7 cellular contexts compared by ENCODE assay signal in genomic region chr3:160485931-160486330, GRCh38.
DNase-seq lines count a peak whose midpoint lies in the region; ATAC-seq lines count a peak whose summit lies in the region.

No MANE protein-coding gene starts in this region.

- peak overlapping the region; percentile 36 for H3K27ac ChIP-seq in caudate nucleus (ENCODE audit: low read depth, low read length)

- peak; percentile 20 for DNase-seq in EH (ENCODE audit: low read depth)
- no peak for DNase-seq in caudate nucleus (lab: John Stamatoyannopoulos, UW)
- peak; percentile 43 for DNase-seq in pons (ENCODE audit: low spot score)
- no peak for DNase-seq in LoVo (ENCODE audit: low spot score)

- peak; percentile 41 for ATAC-seq in HG02759 (IDR thresholded peaks at IDR 0.05; ENCODE audit: unreplicated experiment)
- no peak for ATAC-seq in HG03045 (IDR thresholded peaks at IDR 0.05; ENCODE audit: unreplicated experiment)
- ATAC-seq in HG02870 (IDR thresholded peaks at IDR 0.05; ENCODE audit: unreplicated experiment) = no peak

Comparison
In these comparisons a context has a peak if more than half of its experiments do, and no peak if none do; other contexts are left out.
1. DNase-seq: peak in EH (single experiment) and pons (single experiment); none in caudate nucleus (0 of 61) and LoVo (single experiment).